1 cellular context compared by ENCODE assay signal in the genomic region with DNA sequence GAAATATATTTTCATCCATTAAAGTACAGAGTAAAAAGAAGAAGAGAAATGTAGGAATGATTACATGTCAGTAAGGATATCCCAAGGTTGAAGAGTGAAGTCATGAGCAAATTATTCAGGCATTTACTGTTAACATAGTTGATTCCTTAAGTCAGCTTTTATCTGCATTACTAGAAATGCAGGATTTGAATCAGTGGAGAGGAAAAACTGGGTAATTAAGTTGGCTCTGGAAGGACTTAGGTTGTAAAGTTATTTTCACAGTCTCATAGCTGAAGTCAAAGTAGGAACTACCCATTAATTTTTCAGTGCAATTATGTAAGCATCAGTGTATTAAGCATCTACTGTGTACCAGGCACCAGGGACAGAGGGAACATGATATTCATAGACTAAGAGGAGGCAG.
TF ChIP-seq lines count a peak whose summit lies in the region.

No MANE protein-coding gene starts in this region.

TF ChIP-seq in HEK293T, 16 proteins besides CTCF, POLR2A, EP300 and RAD21 (continued from another document):
- TF ChIP-seq, protein P1, sequence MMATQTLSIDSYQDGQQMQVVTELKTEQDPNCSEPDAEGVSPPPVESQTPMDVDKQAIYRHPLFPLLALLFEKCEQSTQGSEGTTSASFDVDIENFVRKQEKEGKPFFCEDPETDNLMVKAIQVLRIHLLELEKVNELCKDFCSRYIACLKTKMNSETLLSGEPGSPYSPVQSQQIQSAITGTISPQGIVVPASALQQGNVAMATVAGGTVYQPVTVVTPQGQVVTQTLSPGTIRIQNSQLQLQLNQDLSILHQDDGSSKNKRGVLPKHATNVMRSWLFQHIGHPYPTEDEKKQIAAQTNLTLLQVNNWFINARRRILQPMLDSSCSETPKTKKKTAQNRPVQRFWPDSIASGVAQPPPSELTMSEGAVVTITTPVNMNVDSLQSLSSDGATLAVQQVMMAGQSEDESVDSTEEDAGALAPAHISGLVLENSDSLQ (IDR thresholded peaks at IDR 0.05), result no peak
- no peak for TF ChIP-seq LEF1 (IDR thresholded peaks at IDR 0.05; ENCODE audit: borderline replicate concordance)
- no peak for TF ChIP-seq FOXK2 (IDR thresholded peaks at IDR 0.05)
